10 cellular contexts compared by ENCODE assay signal in genomic region chr6:119096683-119097310, GRCh38. TPM values are rescaled to one million over a fixed set of nuclear protein-coding genes. Genes with fewer than 3 reads are reported as not detected.
DNase-seq lines count a peak whose midpoint lies in the region; ATAC-seq, FAIRE-seq and TF ChIP-seq lines count a peak whose summit lies in the region.
"Had no signal": no experiment of that assay in that cellular context is flagged by ENCODE, and none has a peak within 500 bp of the region (broad histone marks: within the 10 kb centered on the region; RNA-seq: fewer than 3 reads in every experiment).

No MANE protein-coding gene starts in this region.

- no peaks in the 10 kb centered on the region for H3K79me2 ChIP-seq in OCI-LY3 (ENCODE audit: low read length)

- no peak overlapping the region for H3K4me3 ChIP-seq in OCI-LY3 (ENCODE audit: low read length)
- no peak overlapping the region for H3K4me3 ChIP-seq in dorsolateral prefrontal cortex
- no peak overlapping the region for H3K4me3 ChIP-seq in left lung
- peak overlapping the region in 1 of 2 donors; percentile 35 for H3K4me3 ChIP-seq in stomach smooth muscle (ENCODE audit: low read length in 2 of 2)
- no peak overlapping the region for H3K4me3 ChIP-seq in small intestine (ENCODE audit: low read depth in 1 of 2, low read length in 2 of 2)

- no peak overlapping the region for H2AFZ ChIP-seq in OCI-LY3 (ENCODE audit: low read depth, low read length)

- intact Hi-C loops in dorsolateral prefrontal cortex (cut with DNase I) (no loop called here), left lung (cut with DNase I) (no loop called here)

- H3K27ac ChIP-seq in OCI-LY3 (ENCODE audit: low read length) (no peak overlapping the region), dorsolateral prefrontal cortex (peak overlapping the region in 42 of 59 donors; percentile 0 to 77 (median 45)), left lung (peak overlapping the region in 1 of 2 donors; percentile 57), stomach smooth muscle (ENCODE audit: low read length) (peak overlapping the region; percentile 55), small intestine (ENCODE audit: low read depth in 1 of 2, low read length in 1 of 2) (no peak overlapping the region)

- peak in 7 of 10 donors; percentile 45 to 72 (median 54) for DNase-seq in dorsolateral prefrontal cortex
- peak in 1 of 2 donors; percentile 52 for DNase-seq in left lung
- DNase-seq in small intestine = no peak
- no peak for DNase-seq in DMS79 treated with DMSO at 0.1 percent for 48 hours (lab: John Stamatoyannopoulos, UW)
- DNase-seq: activated naive CD4-positive, alpha-beta T cell treated with anti-CD3 and anti-CD28 coated beads for 36 hours; immature natural killer cell had no signal

- no peaks in the 10 kb centered on the region for H3K36me3 ChIP-seq in OCI-LY3 (replicated peaks; ENCODE audit: low read depth, low read length)
- H3K36me3 ChIP-seq in left lung = no peaks in the 10 kb centered on the region
- H3K36me3 ChIP-seq in stomach smooth muscle (ENCODE audit: control insufficient read depth in 2 of 2, insufficient read depth in 2 of 2, low read length in 2 of 2) = no peaks in the 10 kb centered on the region
- H3K36me3 ChIP-seq in small intestine (ENCODE audit: control insufficient read depth in 2 of 2, insufficient read depth in 2 of 2, low read length in 2 of 2) = no peaks in the 10 kb centered on the region

- H3K9me3 ChIP-seq in OCI-LY3 (ENCODE audit: insufficient read depth, low read length) (no peaks in the 10 kb centered on the region), left lung (no peaks in the 10 kb centered on the region), stomach smooth muscle (ENCODE audit: control insufficient read depth in 2 of 2, low read length in 2 of 2) (no peaks in the 10 kb centered on the region), small intestine (ENCODE audit: control insufficient read depth, low read depth) (no peaks in the 10 kb centered on the region)

- H3K4me2 ChIP-seq in OCI-LY3 (ENCODE audit: low read length) = peak overlapping the region; percentile 36

- ATAC-seq in left lung (peak; percentile 70), HG02759 (IDR thresholded peaks at IDR 0.05; ENCODE audit: unreplicated experiment) (no peak), GM21619 (IDR thresholded peaks at IDR 0.05; ENCODE audit: unreplicated experiment) (no peak)

- H3K27me3 ChIP-seq in OCI-LY3 (ENCODE audit: low read depth, low read length) = no peaks in the 10 kb centered on the region
- no peaks in the 10 kb centered on the region for H3K27me3 ChIP-seq in dorsolateral prefrontal cortex
- H3K27me3 ChIP-seq in left lung = no peaks in the 10 kb centered on the region
- H3K27me3 ChIP-seq in stomach smooth muscle (ENCODE audit: control insufficient read depth in 1 of 2, insufficient read depth in 2 of 2, low read length in 2 of 2) = no peaks in the 10 kb centered on the region
- no peaks in the 10 kb centered on the region for H3K27me3 ChIP-seq in small intestine (ENCODE audit: control insufficient read depth in 2 of 2, insufficient read depth in 2 of 2, low read length in 2 of 2)

- no peaks in the 10 kb centered on the region for H4K20me1 ChIP-seq in OCI-LY3 (ENCODE audit: insufficient read depth, low read length)

- H3K4me1 ChIP-seq in OCI-LY3 (ENCODE audit: low read length) (peaks cover 14% of the 10 kb centered on the region), left lung (no peaks in the 10 kb centered on the region), stomach smooth muscle (ENCODE audit: control insufficient read depth, insufficient read depth, low read length) (no peaks in the 10 kb centered on the region), small intestine (ENCODE audit: control insufficient read depth in 2 of 2, insufficient read depth in 1 of 2, low read depth in 1 of 2, low read length in 1 of 2) (no peaks in the 10 kb centered on the region)

- WGBS in small intestine, 3 donors = 31 to 62% (median 45%) methylated on average over 5 of the region's 5 CpGs

- TF ChIP-seq CTCF in OCI-LY3 (IDR thresholded peaks at IDR 0.05; ENCODE audit: low read depth, low read length) (no peak), dorsolateral prefrontal cortex (IDR thresholded peaks at IDR 0.05 in 54 of 56, conservative IDR thresholded peaks at IDR 0.05 in 2 of 56; ENCODE audit: low read depth in 1 of 56, partially characterized antibody in 56 of 56) (no peak), left lung (IDR thresholded peaks at IDR 0.05) (no peak)

- no peak for FAIRE-seq in small intestine (lab: Jason Lieb, UNC)

- H3K9ac ChIP-seq in OCI-LY3 (ENCODE audit: low read length) = no peak overlapping the region
- no peak overlapping the region for H3K9ac ChIP-seq in stomach smooth muscle (ENCODE audit: low read length in 2 of 2)

RNA-seq across cellular contexts. Expression of gene FAM184A, which starts 18.3 kb away (rescaled TPM):
- 10 to 100 TPM; 13.9 to 52.2 (median 26.9) TPM for total RNA-seq in dorsolateral prefrontal cortex
- total RNA-seq in left lung = 10 to 100 TPM; 13.3 to 21.7 TPM
- polyA plus RNA-seq in small intestine = 1 to 10 TPM; 1.8 to 6.3 (median 2.4) TPM

Comparison
In these comparisons a context has a peak if more than half of its experiments do, and no peak if none do; other contexts are left out.
1. H3K27ac ChIP-seq: peak in dorsolateral prefrontal cortex (42 of 59) and stomach smooth muscle (single experiment); none in OCI-LY3 (single experiment) and small intestine (0 of 2).
2. DNase-seq: peak in dorsolateral prefrontal cortex (7 of 10); none in small intestine (single experiment) and DMS79 treated with DMSO at 0.1 percent for 48 hours (single experiment).